In the genomic region with DNA sequence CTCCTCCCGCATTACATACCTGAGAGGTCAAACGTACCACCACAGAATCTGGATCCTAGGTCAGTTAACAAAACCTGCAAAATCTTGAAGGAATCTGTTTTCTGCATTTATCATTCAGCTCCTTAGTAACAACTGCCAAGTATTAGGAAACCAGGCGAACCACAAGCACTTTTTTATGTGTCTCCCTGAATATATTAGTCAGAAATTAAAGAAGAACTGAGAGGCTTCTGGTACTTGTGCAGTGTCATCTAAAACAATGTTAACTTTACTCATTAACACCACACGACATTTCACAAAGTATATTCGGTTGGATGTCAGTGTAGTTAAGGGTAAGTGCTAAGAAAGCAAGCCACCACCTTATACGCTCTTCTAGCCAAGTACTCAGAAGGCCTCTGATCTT, we compare ENCODE assay signal across 10 cellular contexts. TPM values are rescaled to one million over a fixed set of nuclear protein-coding genes. Genes with fewer than 3 reads are reported as not detected.
DNase-seq lines count a peak whose midpoint lies in the region; ATAC-seq and TF ChIP-seq lines count a peak whose summit lies in the region.
"Had no signal": no experiment of that assay in that cellular context is flagged by ENCODE, and none has a peak within 500 bp of the region (broad histone marks: within the 10 kb centered on the region; RNA-seq: fewer than 3 reads in every experiment).

No MANE protein-coding gene starts in this region.

- peaks cover 57% of the 10 kb centered on the region for H3K4me1 ChIP-seq in HUES48 (ENCODE audit: control insufficient read depth, insufficient read depth, low read length)
- H3K4me1 ChIP-seq in breast epithelium: peaks cover 0 to 14% of the 10 kb centered on the region in 2 donors
- H3K4me1 ChIP-seq in naive thymus-derived CD4-positive, alpha-beta T cell (ENCODE audit: control insufficient read depth in 2 of 2, insufficient read depth in 2 of 2, low read length in 2 of 2): peaks cover 27 to 35% of the 10 kb centered on the region in 2 donors

- H3K9me3 ChIP-seq in HUES48 (ENCODE audit: control insufficient read depth, insufficient read depth, low read length): no peaks in the 10 kb centered on the region
- no peaks in the 10 kb centered on the region for H3K9me3 ChIP-seq in breast epithelium
- no peaks in the 10 kb centered on the region for H3K9me3 ChIP-seq in naive thymus-derived CD4-positive, alpha-beta T cell (ENCODE audit: control insufficient read depth in 2 of 3, low read length in 3 of 3)

- H3K36me3 Mint-ChIP-seq in naive thymus-derived CD4-positive, alpha-beta T cell: peaks cover 0 to 24% (median 5%) of the 10 kb centered on the region in 5 donors

- no peaks in the 10 kb centered on the region for H3K27me3 ChIP-seq in HUES48 (ENCODE audit: control insufficient read depth, insufficient read depth, low read length)
- H3K27me3 ChIP-seq in breast epithelium: no peaks in the 10 kb centered on the region
- H3K27me3 ChIP-seq in naive thymus-derived CD4-positive, alpha-beta T cell (ENCODE audit: control insufficient read depth in 2 of 2, insufficient read depth in 2 of 2, low read length in 2 of 2): no peaks in the 10 kb centered on the region

- TF ChIP-seq CTCF in AG09309 (IDR thresholded peaks at IDR 0.05; ENCODE audit: control insufficient read depth, insufficient read depth, low read depth, low read length, missing control alignments): no peak
- TF ChIP-seq CTCF in breast epithelium (IDR thresholded peaks at IDR 0.05): no peak

- peaks cover 67 to 86% (median 82%) of the 10 kb centered on the region in 7 donors for H3K4me1 Mint-ChIP-seq in naive thymus-derived CD4-positive, alpha-beta T cell

- H3K9ac ChIP-seq in HUES48 (ENCODE audit: low read depth, low read length): no peak overlapping the region

- peak; percentile 32 for DNase-seq in AG09309 (ENCODE audit: low read depth)
- DNase-seq in breast epithelium (ENCODE audit: low spot score in 2 of 2): no peak
- no peak for DNase-seq in naive thymus-derived CD4-positive, alpha-beta T cell
- DNase-seq in KG1 (lab: John Stamatoyannopoulos, UW): no peak
- no peak for DNase-seq in DMS53 treated with DMSO at 0.1 percent for 48 hours (lab: John Stamatoyannopoulos, UW; ENCODE audit: unreplicated experiment)
- DNase-seq: activated CD8-positive, alpha-beta memory T cell treated with anti-CD3 and anti-CD28 coated beads, Interleukin-2, amount 50 U/mL, for 4 hours; NCI-H1436 treated with DMSO at 0.1 percent for 48 hours had no signal

- no peaks in the 10 kb centered on the region for H3K9me3 Mint-ChIP-seq in naive thymus-derived CD4-positive, alpha-beta T cell

- H3K4me3 ChIP-seq in AG09309 (ENCODE audit: control insufficient read depth, low read depth, low read length): no peak overlapping the region
- H3K4me3 ChIP-seq in HUES48 (ENCODE audit: low read depth, low read length): peak overlapping the region; percentile 79
- peak overlapping the region in 2 of 3 donors; percentile 98 for H3K4me3 ChIP-seq in breast epithelium
- no peak overlapping the region for H3K4me3 ChIP-seq in naive thymus-derived CD4-positive, alpha-beta T cell (ENCODE audit: low read length)

- CTCF ChIA-PET in naive thymus-derived CD4-positive, alpha-beta T cell (lab: Charles Lee): no interaction called here

- H3K27ac ChIP-seq in HUES48 (ENCODE audit: low read depth, low read length) (no peak overlapping the region), breast epithelium (peak overlapping the region; percentile 94 to 98)
- H3K27ac ChIP-seq in naive thymus-derived CD4-positive, alpha-beta T cell (ENCODE audit: low read depth, low read length): no peak overlapping the region

- TF ChIP-seq POLR2A in breast epithelium (IDR thresholded peaks at IDR 0.05): no peak

- H3K36me3 ChIP-seq in HUES48 (ENCODE audit: control insufficient read depth, insufficient read depth, low read length) (peaks cover 21% of the 10 kb centered on the region; the same call in 1 of the 2 replicates), breast epithelium (no peaks in the 10 kb centered on the region)
- peaks cover 0 to 11% (median 0%) of the 10 kb centered on the region in 3 experiments for H3K36me3 ChIP-seq in naive thymus-derived CD4-positive, alpha-beta T cell (ENCODE audit: control insufficient read depth in 2 of 3, insufficient read depth in 3 of 3, low read length in 3 of 3)

- no peaks in the 10 kb centered on the region for H3K27me3 Mint-ChIP-seq in naive thymus-derived CD4-positive, alpha-beta T cell

- ATAC-seq in naive thymus-derived CD4-positive, alpha-beta T cell: no peak
- ATAC-seq in GM21515 (IDR thresholded peaks at IDR 0.05; ENCODE audit: unreplicated experiment): no peak
- ATAC-seq in GM21786 (IDR thresholded peaks at IDR 0.05; ENCODE audit: unreplicated experiment): no peak

- peak overlapping the region in 5 of 9 donors; percentile 28 to 92 (median 90) for H3K27ac Mint-ChIP-seq in naive thymus-derived CD4-positive, alpha-beta T cell

- peak overlapping the region; percentile 33 to 99 (median 94) for H3K4me3 Mint-ChIP-seq in naive thymus-derived CD4-positive, alpha-beta T cell

- POLR2A ChIA-PET in naive thymus-derived CD4-positive, alpha-beta T cell (lab: Charles Lee): no interaction called here

- intact Hi-C loops in breast epithelium (cut with DNase I; ENCODE audit: low total_unique reads): no loop called here
- intact Hi-C loops in naive thymus-derived CD4-positive, alpha-beta T cell (cut with micrococcal nuclease): loop anchor here in 1 of 2 donors (10.0 kb wide), 1 partner anchor 1639 kb away; a partner anchor contains a TSS

RNA-seq across cellular contexts. Expression of a gene that starts 2.5 kb away (rescaled TPM):
- 10 to 100 TPM; 31.4 to 85.6 (median 44.9) TPM for total RNA-seq in breast epithelium
- total RNA-seq in naive thymus-derived CD4-positive, alpha-beta T cell: 10 to 100 TPM; 19.7 to 34.3 (median 21.4) TPM
- polyA plus RNA-seq in naive thymus-derived CD4-positive, alpha-beta T cell: 1 to 10 TPM; 4.2 TPM

Comparison
In these comparisons a context has a peak if more than half of its experiments do, and no peak if none do; other contexts are left out.
1. H3K4me3 ChIP-seq: peak in HUES48 (single experiment) and breast epithelium (2 of 3); none in AG09309 (single experiment) and naive thymus-derived CD4-positive, alpha-beta T cell (single experiment).
2. H3K27ac ChIP-seq: peak in breast epithelium (2 of 2); none in HUES48 (single experiment) and naive thymus-derived CD4-positive, alpha-beta T cell (single experiment).